Comparison of ENCODE assay signal across 8 cellular contexts in genomic region chr10:11757820-11758463, GRCh38. TPM values are rescaled to one million over a fixed set of nuclear protein-coding genes. Genes with fewer than 3 reads are reported as not detected.
DNase-seq lines count a peak whose midpoint lies in the region; ATAC-seq and TF ChIP-seq lines count a peak whose summit lies in the region.

No MANE protein-coding gene starts in this region.

- H2AFZ ChIP-seq in GM23338 (no peak overlapping the region), parathyroid adenoma (peak overlapping the region; percentile 23)

- ATAC-seq in GM23338: peak; percentile 99

- H3K4me1 ChIP-seq in GM23338 (ENCODE audit: insufficient read depth): 0 out of 2 replicates have a peak, but pooled peaks cover 2% of the 10 kb centered on the region
- H3K4me1 ChIP-seq in parathyroid adenoma: peaks cover 5% of the 10 kb centered on the region
- H3K4me1 ChIP-seq in thymus (ENCODE audit: control insufficient read depth, insufficient read depth, low read length): no peaks in the 10 kb centered on the region

- H3K36me3 ChIP-seq in GM23338 (ENCODE audit: insufficient read depth): peaks cover 2% of the 10 kb centered on the region; the same call in 1 of the 2 replicates
- H3K36me3 ChIP-seq in parathyroid adenoma (ENCODE audit: control insufficient read depth, insufficient read depth, low read length): no peaks in the 10 kb centered on the region
- H3K36me3 ChIP-seq in thymus (ENCODE audit: control insufficient read depth, insufficient read depth): no peaks in the 10 kb centered on the region

- H3K9me3 ChIP-seq in parathyroid adenoma (ENCODE audit: control insufficient read depth, low read length) (no peaks in the 10 kb centered on the region), thymus (ENCODE audit: control insufficient read depth) (no peaks in the 10 kb centered on the region)

- H3K27me3 ChIP-seq in GM23338 (ENCODE audit: insufficient read depth) (no peaks in the 10 kb centered on the region), parathyroid adenoma (ENCODE audit: control insufficient read depth, insufficient read depth, low read length) (no peaks in the 10 kb centered on the region), thymus (ENCODE audit: control insufficient read depth, insufficient read depth) (no peaks in the 10 kb centered on the region)

- H3K79me2 ChIP-seq in GM23338 (replicated peaks; ENCODE audit: insufficient read depth): no peaks in the 10 kb centered on the region
- peaks cover 4% of the 10 kb centered on the region for H3K79me2 ChIP-seq in parathyroid adenoma

- 46% methylated on average over 11 of the region's 11 CpGs for WGBS in thymus

- peak; percentile 32 for DNase-seq in GDM1 (lab: John Stamatoyannopoulos, UW)
- peak; percentile 85 for DNase-seq in GM23338 (ENCODE audit: low spot score)
- peak; percentile 89 to 96 for DNase-seq in Kasumi-1 (lab: John Stamatoyannopoulos, UW)
- DNase-seq in SK-MEL-5 (ENCODE audit: low read depth, low spot score): peak; percentile 82
- DNase-seq in activated gamma-delta T cell treated with anti-CD3 and anti-CD28 coated beads, Interleukin-2, amount 50 U/mL, for 16 hours (ENCODE audit: low read depth): peak; percentile 74
- peak; percentile 69 for DNase-seq in globus pallidus (ENCODE audit: low spot score)

- no peak overlapping the region for H3K9ac ChIP-seq in parathyroid adenoma

- H4K20me1 ChIP-seq in GM23338 (replicated peaks; ENCODE audit: insufficient read depth): no peaks in the 10 kb centered on the region; the same call in 1 of the 2 replicates

- H3K4me2 ChIP-seq in GM23338: no peak overlapping the region
- H3K4me2 ChIP-seq in parathyroid adenoma (ENCODE audit: low read length): no peak overlapping the region

- TF ChIP-seq CTCF in GM23338 (conservative IDR thresholded peaks at IDR 0.05; ENCODE audit: low read depth in 2 of 2) (peak; percentile 95 to 98), parathyroid adenoma (IDR thresholded peaks at IDR 0.05) (peak; percentile 94)

- H3K4me1 Mint-ChIP-seq in GM23338: peaks cover 2% of the 10 kb centered on the region

- H3K27ac ChIP-seq in GM23338 (ENCODE audit: low read depth) (no peak overlapping the region), parathyroid adenoma (no peak overlapping the region), thymus (ENCODE audit: low read depth) (peak overlapping the region; percentile 10)

- H3K9me2 ChIP-seq in GM23338 (ENCODE audit: insufficient read depth): no peaks in the 10 kb centered on the region

- no peak overlapping the region for H3K4me3 ChIP-seq in GM23338
- no peak overlapping the region for H3K4me3 ChIP-seq in parathyroid adenoma (ENCODE audit: low read depth, low read length)
- H3K4me3 ChIP-seq in thymus (ENCODE audit: low read length): no peak overlapping the region

- peaks cover 11% of the 10 kb centered on the region; the same call in 2 of the 3 replicates for H3K36me3 Mint-ChIP-seq in GM23338 (ENCODE audit: low read depth)

- H3K27me3 Mint-ChIP-seq in GM23338 (ENCODE audit: insufficient read depth, low read depth, poor library complexity): peaks cover 9% of the 10 kb centered on the region

- in situ Hi-C loops in SK-MEL-5 (cut with HindIII; ENCODE audit: low pct_unique_long_range_greater_than_20kb, low sequenced_read_pairs): no loop called here

- H3K4me3 Mint-ChIP-seq in GM23338: no peak overlapping the region

- no peaks in the 10 kb centered on the region for H3F3A ChIP-seq in GM23338 (replicated peaks; ENCODE audit: low read depth)

- H3K27ac Mint-ChIP-seq in GM23338: peak overlapping the region; percentile 90

- H3K9me3 Mint-ChIP-seq in GM23338: no peaks in the 10 kb centered on the region

TF ChIP-seq in GM23338, 12 proteins besides CTCF, POLR2A, EP300 and RAD21 (continues in another document):
- TF ChIP-seq CREB1 (CRISPR knock-in tag; IDR thresholded peaks at IDR 0.05; ENCODE audit: low read depth) (no peak), STAT1 (IDR thresholded peaks at IDR 0.05; ENCODE audit: unreplicated experiment) (no peak), ZNF462 (CRISPR knock-in tag; IDR thresholded peaks at IDR 0.05) (no peak), REST (IDR thresholded peaks at IDR 0.05; ENCODE audit: unreplicated experiment) (no peak)

RNA-seq across cellular contexts. Expression of gene ECHDC3, which starts 15.8 kb away (rescaled TPM):
- total RNA-seq in GM23338 (2014; rRNA removed; shearing (Covaris generic)): 48.6 and 50.1 TPM in 2 replicates
- 13.5 and 16.3 TPM in 2 replicates for polyA plus RNA-seq in GM23338 (2016; fragmentation: Nextera tagmentation; extraction: Ambion mirVana)
- total RNA-seq in SK-MEL-5 (2014; rRNA removed; shearing (Covaris generic)): 4.4 and 8.5 TPM in 2 replicates
- 6.8 and 6.9 TPM in 2 replicates for polyA plus RNA-seq in SK-MEL-5 (2015; cell fraction: cytosol; rRNA removed)
- polyA plus RNA-seq in SK-MEL-5 (2015; cell fraction: nucleus; rRNA removed): 2.3 and 12.6 TPM in 2 replicates
- polyA plus RNA-seq in thymus: 13.2 TPM

Comparison
In these comparisons a context has a peak if more than half of its experiments do, and no peak if none do; other contexts are left out.
1. DNase-seq: peak in every context shown above with its lines; median percentile 92 in Kasumi-1; 85 in GM23338; 82 in SK-MEL-5; 74 in activated gamma-delta T cell treated with anti-CD3 and anti-CD28 coated beads, Interleukin-2, amount 50 U/mL, for 16 hours; 69 in globus pallidus; 32 in GDM1.